In genomic region chr16:56647641-56648431, GRCh38 we compare ENCODE assay signal across 17 cellular contexts. TPM values are rescaled to one million over a fixed set of nuclear protein-coding genes. Genes with fewer than 3 reads are reported as not detected.
"Had no signal": no experiment of that assay in that cellular context is flagged by ENCODE, and none has a peak within 500 bp of the region (broad histone marks: within the 10 kb centered on the region; RNA-seq: fewer than 3 reads in every experiment).

No MANE protein-coding gene starts in this region.

- H3K36me3 Mint-ChIP-seq: activated naive CD4-positive, alpha-beta T cell treated with anti-CD3 and anti-CD28 coated beads, Interleukin-2, amount 10 ng/mL, durations not matched to agents 7 days and 5 days had no signal

- DNase-seq: activated CD4-positive, alpha-beta T cell treated with anti-CD3 and anti-CD28 coated beads, Interleukin-2, amount 50 U/mL, for 1 hour; activated CD4-positive, CD25-positive, alpha-beta regulatory T cell; activated naive CD4-positive, alpha-beta T cell treated with anti-CD3 and anti-CD28 coated beads, Interleukin-2, amount 10 ng/mL, durations not matched to agents 7 days and 5 days; effector CD8-positive, alpha-beta T cell; hippocampal formation; left ventricle myocardium inferior; mesenchymal stem cell; pancreas; T-helper 17 cell had no signal

- H3K27ac ChIP-seq: gastroesophageal sphincter, left ventricle myocardium inferior, pancreas, tibial nerve had no signal

- H3K9me3 ChIP-seq: gastroesophageal sphincter, left ventricle myocardium inferior, pancreas, tibial nerve had no signal

- H3K36me3 ChIP-seq: gastroesophageal sphincter, left ventricle myocardium inferior, pancreas, tibial nerve had no signal

- ATAC-seq: gastroesophageal sphincter, pancreas, T-helper 17 cell had no signal

- H3K27me3 ChIP-seq: pancreas had no signal

- H3K27ac Mint-ChIP-seq: activated naive CD4-positive, alpha-beta T cell treated with anti-CD3 and anti-CD28 coated beads, Interleukin-2, amount 10 ng/mL, durations not matched to agents 7 days and 5 days; activated T-helper 2 cell treated with anti-CD3 and anti-CD28 coated beads, Interferon-gamma antibody, Interleukin-2, Interleukin-4, amounts not matched to agents 10 μg/mL and 5 μg/mL and 100 μg/mL, durations not matched to agents 14 hours and 24 hours and 36 hours; T-helper 17 cell had no signal

- H3K4me1 Mint-ChIP-seq: neural crest cell had no signal

- H3K9me3 Mint-ChIP-seq: activated naive CD4-positive, alpha-beta T cell treated with anti-CD3 and anti-CD28 coated beads, Interleukin-2, amount 10 ng/mL, durations not matched to agents 7 days and 5 days; activated T-helper 2 cell treated with anti-CD3 and anti-CD28 coated beads, Interferon-gamma antibody, Interleukin-2, Interleukin-4, amounts not matched to agents 10 μg/mL and 5 μg/mL and 100 μg/mL, durations not matched to agents 14 hours and 24 hours and 36 hours; neural crest cell had no signal

- H3K4me3 Mint-ChIP-seq: activated naive CD4-positive, alpha-beta T cell treated with anti-CD3 and anti-CD28 coated beads, Interleukin-2, amount 10 ng/mL, durations not matched to agents 7 days and 5 days; neural crest cell; T-helper 17 cell had no signal

- H3K4me3 ChIP-seq: gastroesophageal sphincter, left ventricle myocardium inferior, pancreas, tibial nerve had no signal

RNA-seq across cellular contexts. Expression of gene MT1B, which starts 3.9 kb away (rescaled TPM):
- total RNA-seq: activated T-helper 2 cell treated with anti-CD3 and anti-CD28 coated beads, Interferon-gamma antibody, Interleukin-2, Interleukin-4, amounts not matched to agents 10 μg/mL and 5 μg/mL and 100 μg/mL, durations not matched to agents 14 hours and 24 hours and 36 hours; cardiac septum; epithelial cell of proximal tubule; gastroesophageal sphincter; left ventricle myocardium inferior; neural crest cell; pancreas; renal cortical epithelial cell; skeletal muscle tissue; T-helper 17 cell; tibial nerve had no signal
- polyA plus RNA-seq: pancreas had no signal

RNA-seq across cellular contexts. Expression of gene MT1A, which starts 9.4 kb away (rescaled TPM):
- total RNA-seq: neural crest cell, skeletal muscle tissue, T-helper 17 cell had no signal

RNA-seq across cellular contexts. Expression of gene MT1F, which starts 9.9 kb away (rescaled TPM):
- total RNA-seq: skeletal muscle tissue had no signal

RNA-seq across cellular contexts. Expression of gene MT1M, which starts 15.4 kb away (rescaled TPM):
- total RNA-seq: activated T-helper 2 cell treated with anti-CD3 and anti-CD28 coated beads, Interferon-gamma antibody, Interleukin-2, Interleukin-4, amounts not matched to agents 10 μg/mL and 5 μg/mL and 100 μg/mL, durations not matched to agents 14 hours and 24 hours and 36 hours; neural crest cell; T-helper 17 cell had no signal

RNA-seq across cellular contexts. Expression of gene MT1G, which starts 20.0 kb away (rescaled TPM):
- total RNA-seq: left ventricle myocardium inferior, neural crest cell, skeletal muscle tissue had no signal
